ENCODE assay signal across 13 cellular contexts in genomic region chr21:46202592-46203202, GRCh38. TPM values are rescaled to one million over a fixed set of nuclear protein-coding genes. Genes with fewer than 3 reads are reported as not detected.
A peak's percentile ranks its signal among the peaks of the same experiment; 100 is the strongest.
DNase-seq lines count a peak whose midpoint lies in the region; ATAC-seq and TF ChIP-seq lines count a peak whose summit lies in the region.
"Had no signal": no experiment of that assay in that cellular context is flagged by ENCODE, and none has a peak within 500 bp of the region (broad histone marks: within the 10 kb centered on the region; RNA-seq: fewer than 3 reads in every experiment).

No MANE protein-coding gene starts in this region.

- H3K9me3 ChIP-seq in lower lobe of right lung: no peaks in the 10 kb centered on the region
- H3K9me3 ChIP-seq: prostate gland had no signal

- no peak for ATAC-seq in central memory CD8-positive, alpha-beta T cell (replicated peaks; ENCODE audit: extremely low read depth, poor library complexity, severe bottlenecking)
- ATAC-seq in lower lobe of right lung: no peak
- no peak for ATAC-seq in HG03025 (IDR thresholded peaks at IDR 0.05; ENCODE audit: low FRiP score, unreplicated experiment)
- no peak for ATAC-seq in activated T-cell treated with anti-CD3 and anti-CD28 coated beads, Interleukin-2, amount 50 U/mL, for 4 hours
- ATAC-seq: activated CD4-positive, CD25-positive, alpha-beta regulatory T cell treated with anti-CD3 and anti-CD28 coated beads, Interleukin-2, amount 50 U/mL, for 24 hours; stimulated activated memory B cell treated with anti-CD40 and anti-IgM and Interleukin-4, amounts not matched to agents 10 μg/mL and 1 μg/mL and 100 μg/mL, for 72 hours had no signal

- TF ChIP-seq CTCF in lower lobe of right lung (IDR thresholded peaks at IDR 0.05): no peak

- peaks cover 18% of the 10 kb centered on the region for H3K36me3 Mint-ChIP-seq in central memory CD8-positive, alpha-beta T cell (ENCODE audit: insufficient read depth)
- H3K36me3 Mint-ChIP-seq in activated T-cell treated with anti-CD3 and anti-CD28 coated beads, Interleukin-2, amount 50 U/mL, for 4 hours (ENCODE audit: insufficient read depth): peaks cover 30% of the 10 kb centered on the region

- no peaks in the 10 kb centered on the region for H3K27me3 ChIP-seq in lower lobe of right lung (ENCODE audit: low read depth)

- no peaks in the 10 kb centered on the region for H3K4me1 ChIP-seq in lower lobe of right lung
- H3K4me1 ChIP-seq: prostate gland had no signal

- peaks cover 76% of the 10 kb centered on the region for H3K36me3 ChIP-seq in lower lobe of right lung

- peak overlapping the region; percentile 77 for H3K27ac Mint-ChIP-seq in central memory CD8-positive, alpha-beta T cell (ENCODE audit: low read depth)
- H3K27ac Mint-ChIP-seq: stimulated activated memory B cell treated with anti-CD40 and anti-IgM and Interleukin-4, amounts not matched to agents 10 μg/mL and 1 μg/mL and 100 μg/mL, for 72 hours had no signal

- H3K27me3 Mint-ChIP-seq in central memory CD8-positive, alpha-beta T cell: no peaks in the 10 kb centered on the region
- no peaks in the 10 kb centered on the region for H3K27me3 Mint-ChIP-seq in activated T-cell treated with anti-CD3 and anti-CD28 coated beads, Interleukin-2, amount 50 U/mL, for 4 hours (ENCODE audit: low read depth)
- H3K27me3 Mint-ChIP-seq: stimulated activated memory B cell treated with anti-CD40 and anti-IgM and Interleukin-4, amounts not matched to agents 10 μg/mL and 1 μg/mL and 100 μg/mL, for 72 hours had no signal

- DNase-seq in ELF-1 (ENCODE audit: low read depth, low spot score): peak; percentile 39
- DNase-seq in central memory CD8-positive, alpha-beta T cell (ENCODE audit: low spot score in 2 of 2): no peak
- peak; percentile 19 for DNase-seq in lower lobe of right lung
- DNase-seq in NCI-H446 (lab: John Stamatoyannopoulos, UW): no peak
- no peak for DNase-seq in activated T-cell treated with anti-CD3 and anti-CD28 coated beads, Interleukin-2, amount 50 U/mL, for 4 hours
- DNase-seq: activated T-cell treated with anti-CD3 and anti-CD28 coated beads, Interleukin-2, amount 50 U/mL, for 1 hour; NCI-H1048; NCI-H2227 treated with DMSO at 0.1 percent for 48 hours; stimulated activated CD4-positive, alpha-beta T cell treated with anti-CD3 and anti-CD28 coated beads, Interleukin-2, amount 100 ng/mL, for 24 hours had no signal

- H3K27ac ChIP-seq in lower lobe of right lung: peak overlapping the region; percentile 73
- H3K27ac ChIP-seq: prostate gland had no signal

- H3K4me3 ChIP-seq in lower lobe of right lung: no peak overlapping the region
- H3K4me3 ChIP-seq: prostate gland had no signal

- intact Hi-C loops in lower lobe of right lung (cut with DNase I): no loop called here

- no peaks in the 10 kb centered on the region for H3K9me3 Mint-ChIP-seq in central memory CD8-positive, alpha-beta T cell
- H3K9me3 Mint-ChIP-seq in activated T-cell treated with anti-CD3 and anti-CD28 coated beads, Interleukin-2, amount 50 U/mL, for 4 hours: no peaks in the 10 kb centered on the region
- H3K9me3 Mint-ChIP-seq: stimulated activated memory B cell treated with anti-CD40 and anti-IgM and Interleukin-4, amounts not matched to agents 10 μg/mL and 1 μg/mL and 100 μg/mL, for 72 hours had no signal

- H3K4me3 Mint-ChIP-seq in central memory CD8-positive, alpha-beta T cell: no peak overlapping the region
- no peak overlapping the region for H3K4me3 Mint-ChIP-seq in activated T-cell treated with anti-CD3 and anti-CD28 coated beads, Interleukin-2, amount 50 U/mL, for 4 hours
- H3K4me3 Mint-ChIP-seq: stimulated activated memory B cell treated with anti-CD40 and anti-IgM and Interleukin-4, amounts not matched to agents 10 μg/mL and 1 μg/mL and 100 μg/mL, for 72 hours had no signal

- H3K4me1 Mint-ChIP-seq in central memory CD8-positive, alpha-beta T cell: peaks cover 6% of the 10 kb centered on the region
- H3K4me1 Mint-ChIP-seq in activated T-cell treated with anti-CD3 and anti-CD28 coated beads, Interleukin-2, amount 50 U/mL, for 4 hours (ENCODE audit: low read depth): no peaks in the 10 kb centered on the region
- H3K4me1 Mint-ChIP-seq: stimulated activated memory B cell treated with anti-CD40 and anti-IgM and Interleukin-4, amounts not matched to agents 10 μg/mL and 1 μg/mL and 100 μg/mL, for 72 hours had no signal

RNA-seq across cellular contexts. Expression of gene SPATC1L, which starts 18.4 kb away (rescaled TPM):
- total RNA-seq in lower lobe of right lung: 8.6 TPM
- 10 to 100 TPM in 2 of 3 donors, 1 to 10 TPM in 1; 6.8 to 17.5 (median 10.6) TPM for total RNA-seq in activated T-cell treated with anti-CD3 and anti-CD28 coated beads, Interleukin-2, amount 50 U/mL, for 4 hours

RNA-seq across cellular contexts. Expression of gene LSS, which starts 25.9 kb away (rescaled TPM):
- 91.0 TPM for total RNA-seq in lower lobe of right lung
- total RNA-seq in activated T-cell treated with anti-CD3 and anti-CD28 coated beads, Interleukin-2, amount 50 U/mL, for 4 hours: 10 to 100 TPM; 14.5 to 20.6 (median 17.2) TPM

RNA-seq across cellular contexts. Expression of gene FTCD, which starts 47.3 kb away (rescaled TPM):
- total RNA-seq in lower lobe of right lung: 1.5 TPM
- total RNA-seq in activated T-cell treated with anti-CD3 and anti-CD28 coated beads, Interleukin-2, amount 50 U/mL, for 4 hours: under 1 TPM; 0.33 to 0.71 (median 0.40) TPM

Comparison
In these comparisons a context has a peak if more than half of its experiments do, and no peak if none do; other contexts are left out.
1. DNase-seq: peak in ELF-1 (single experiment) and lower lobe of right lung (single experiment); none in central memory CD8-positive, alpha-beta T cell (0 of 2), NCI-H446 (0 of 2) and activated T-cell treated with anti-CD3 and anti-CD28 coated beads, Interleukin-2, amount 50 U/mL, for 4 hours (single experiment).